Comparison of ENCODE assay signal across 8 cellular contexts in genomic region chr1:200558866-200559459, GRCh38.
DNase-seq lines count a peak whose midpoint lies in the region; ATAC-seq, FAIRE-seq and TF ChIP-seq lines count a peak whose summit lies in the region.

No MANE protein-coding gene starts in this region.

- DNase-seq in A673 (ENCODE audit: low spot score) (peak; percentile 53), LHCN-M2 (ENCODE audit: low read depth) (peak; percentile 50), glomerular endothelial cell (ENCODE audit: extremely low read depth, low read depth, low spot score) (peak; percentile 47), smooth muscle cell of the brain vasculature (ENCODE audit: low read depth, low spot score) (peak; percentile 33), amniotic stem cell (lab: John Stamatoyannopoulos, UW) (no peak)

- H3K4me3 ChIP-seq in A673 (ENCODE audit: low read depth, low read length, poor library complexity, severe bottlenecking) = no peak overlapping the region

- peaks cover 57% of the 10 kb centered on the region for H3K36me3 ChIP-seq in A673 (ENCODE audit: insufficient read depth, low read length, poor library complexity, severe bottlenecking)

- POLR2A ChIA-PET in A673 (lab: Charles Lee; ENCODE audit: low non-redundant PET) = no interaction called here

- H3K27me3 ChIP-seq in A673 (replicated peaks; ENCODE audit: insufficient read depth, low read depth, low read length, poor library complexity) = no peaks in the 10 kb centered on the region

- TF ChIP-seq CTCF in A673 (conservative IDR thresholded peaks at IDR 0.05; ENCODE audit: low read depth, low read length) (peak; percentile 73), VCaP (conservative IDR thresholded peaks at IDR 0.05) (peak; percentile 87)

- BruUV-seq in A673 (replicated peaks; lab: Mats Ljungman, UMichigan) = no TSS peak

- no peak overlapping the region for H3K27ac ChIP-seq in A673 (ENCODE audit: low read depth, low read length, poor library complexity, severe bottlenecking)
- no peak overlapping the region for H3K27ac ChIP-seq in VCaP

- ATAC-seq in HG02763 (IDR thresholded peaks at IDR 0.05; ENCODE audit: unreplicated experiment) = no peak

- CTCF ChIA-PET in A673 (lab: Charles Lee) = interaction anchor here (0.6 to 1.1 kb wide), 5 partner anchors 14 to 560 kb away, joined by 3 to 5 read pairs (median 3); no protein-coding TSS in a partner anchor

- FAIRE-seq in G401.6 (lab: Jason Lieb, UNC) = peak; percentile 93

- intact Hi-C loops in A673 (cut with micrococcal nuclease; ENCODE audit: unreplicated experiment) = loop anchor here (5.0 to 10.0 kb wide), 2 partner anchors 483 to 556 kb away; partner anchors contain the start of gene CACNA1S

- H3K9me3 ChIP-seq in A673 (ENCODE audit: low read depth, low read length, poor library complexity, severe bottlenecking) = no peaks in the 10 kb centered on the region

- H3K4me1 ChIP-seq in A673 (ENCODE audit: insufficient read depth, low read length, poor library complexity, severe bottlenecking) = no peaks in the 10 kb centered on the region
